8 cellular contexts compared by ENCODE assay signal in the genomic region with DNA sequence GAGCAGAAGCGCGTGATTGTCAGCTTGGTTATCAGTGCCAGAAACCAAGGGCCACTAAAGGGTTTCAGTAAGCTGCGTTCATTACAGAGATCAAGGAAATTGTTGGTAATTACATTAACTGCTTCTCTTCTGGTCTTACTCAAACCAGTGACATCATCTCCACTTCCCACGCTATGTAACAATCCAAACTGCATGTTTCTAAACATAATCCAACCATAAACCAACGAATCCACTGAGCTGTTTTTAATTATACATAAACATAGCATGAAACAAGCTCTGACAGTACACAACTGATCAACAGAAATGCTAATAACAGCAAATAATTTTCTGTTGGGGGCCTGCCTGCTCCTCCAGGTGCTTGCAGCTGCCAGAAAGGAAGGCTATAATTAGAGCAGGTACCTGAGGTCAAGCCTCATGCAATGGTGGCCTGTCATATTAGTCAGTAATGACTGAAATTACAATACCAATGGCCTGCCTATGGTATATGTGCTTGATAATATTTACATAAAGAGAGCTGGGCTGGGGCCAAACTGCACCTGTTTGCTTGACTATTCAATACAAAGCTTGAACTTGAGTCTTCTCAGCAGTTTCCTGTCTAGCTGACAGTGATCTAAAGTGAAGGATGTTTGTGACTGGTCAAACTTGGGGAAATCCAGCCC. TPM values are rescaled to one million over a fixed set of nuclear protein-coding genes. Genes with fewer than 3 reads are reported as not detected.
DNase-seq lines count a peak whose midpoint lies in the region; ATAC-seq lines count a peak whose summit lies in the region.

No MANE protein-coding gene starts in this region.

- H3K27ac Mint-ChIP-seq in activated naive CD4-positive, alpha-beta T cell treated with anti-CD3 and anti-CD28 coated beads, Interleukin-2, amount 10 ng/mL, durations not matched to agents 7 days and 5 days: peak overlapping the region; percentile 92

- intact Hi-C loops in Right ventricle myocardium superior (cut with DNase I): no loop called here

- peak; percentile 65 for DNase-seq in COLO668 (lab: John Stamatoyannopoulos, UW; ENCODE audit: unreplicated experiment)
- peak; percentile 91 for DNase-seq in NCI-H510A (lab: John Stamatoyannopoulos, UW)
- peak; percentile 41 for DNase-seq in activated naive CD4-positive, alpha-beta T cell treated with anti-CD3 and anti-CD28 coated beads, Interleukin-2, amount 10 ng/mL, durations not matched to agents 7 days and 5 days
- DNase-seq in Right ventricle myocardium superior: no peak
- no peak for DNase-seq in ACHN

- CTCF ChIA-PET in activated naive CD4-positive, alpha-beta T cell treated with anti-CD3 and anti-CD28 coated beads, Interleukin-2, amount 10 ng/mL, durations not matched to agents 7 days and 5 days (lab: Charles Lee): interaction anchor here (0.8 to 2.5 kb wide), 5 partner anchors 10 to 100 kb away, joined by 3 to 10 read pairs (median 4); partner anchors contain the start of gene SNRPC

- H3K4me2 ChIP-seq in skeletal muscle satellite cell (ENCODE audit: low read length): peak overlapping the region; percentile 87

- H3K4me3 ChIP-seq in skeletal muscle satellite cell (ENCODE audit: low read length): peak overlapping the region; percentile 67

- H3K4me1 ChIP-seq in skeletal muscle satellite cell (ENCODE audit: control insufficient read depth, insufficient read depth, low read length): peaks cover 50% of the 10 kb centered on the region

- peaks cover 50% of the 10 kb centered on the region for H3K4me1 Mint-ChIP-seq in activated naive CD4-positive, alpha-beta T cell treated with anti-CD3 and anti-CD28 coated beads, Interleukin-2, amount 10 ng/mL, durations not matched to agents 7 days and 5 days

- H3K27me3 ChIP-seq in skeletal muscle satellite cell (ENCODE audit: control insufficient read depth, insufficient read depth, low read length): no peaks in the 10 kb centered on the region

- H3K36me3 ChIP-seq in skeletal muscle satellite cell (ENCODE audit: insufficient read depth, low read length): peaks cover 11% of the 10 kb centered on the region

- ATAC-seq in GM19043 (IDR thresholded peaks at IDR 0.05; ENCODE audit: low read depth, unreplicated experiment) (peak; percentile 96), HG03103 (IDR thresholded peaks at IDR 0.05; ENCODE audit: low read depth, unreplicated experiment) (peak; percentile 87), Right ventricle myocardium superior (ENCODE audit: poor library complexity) (peak; percentile 42)

- peak overlapping the region; percentile 82 for H3K9ac ChIP-seq in skeletal muscle satellite cell (ENCODE audit: low read depth, low read length)

- in situ Hi-C loops in ACHN (cut with HindIII; ENCODE audit: low pct_ligation_motif_present, low pct_unique_long_range_greater_than_20kb, low sequenced_read_pairs): no loop called here

- H3K27me3 Mint-ChIP-seq in activated naive CD4-positive, alpha-beta T cell treated with anti-CD3 and anti-CD28 coated beads, Interleukin-2, amount 10 ng/mL, durations not matched to agents 7 days and 5 days: no peaks in the 10 kb centered on the region

- peaks cover 26% of the 10 kb centered on the region for H3K36me3 Mint-ChIP-seq in activated naive CD4-positive, alpha-beta T cell treated with anti-CD3 and anti-CD28 coated beads, Interleukin-2, amount 10 ng/mL, durations not matched to agents 7 days and 5 days

- H3K9me3 Mint-ChIP-seq in activated naive CD4-positive, alpha-beta T cell treated with anti-CD3 and anti-CD28 coated beads, Interleukin-2, amount 10 ng/mL, durations not matched to agents 7 days and 5 days: no peaks in the 10 kb centered on the region

- no peaks in the 10 kb centered on the region for H3K9me3 ChIP-seq in skeletal muscle satellite cell (replicated peaks; ENCODE audit: low read length)

- peak overlapping the region; percentile 71 for H3K4me3 Mint-ChIP-seq in activated naive CD4-positive, alpha-beta T cell treated with anti-CD3 and anti-CD28 coated beads, Interleukin-2, amount 10 ng/mL, durations not matched to agents 7 days and 5 days

RNA-seq across cellular contexts. Expression of gene ILRUN, which starts 40.1 kb away (rescaled TPM):
- 132 TPM for total RNA-seq in Right ventricle myocardium superior
- 25.9 and 26.4 TPM in 2 replicates for total RNA-seq in skeletal muscle satellite cell (2012; rRNA removed)

Comparison
In these comparisons a context has a peak if more than half of its experiments do, and no peak if none do; other contexts are left out.
1. DNase-seq: peak in COLO668 (single experiment), NCI-H510A (single experiment) and activated naive CD4-positive, alpha-beta T cell treated with anti-CD3 and anti-CD28 coated beads, Interleukin-2, amount 10 ng/mL, durations not matched to agents 7 days and 5 days (single experiment); none in Right ventricle myocardium superior (single experiment) and ACHN (single experiment).
2. ATAC-seq: peak in every context shown above with its lines; median percentile 96 in GM19043; 87 in HG03103; 42 in Right ventricle myocardium superior.